22 cellular contexts compared by ENCODE assay signal in genomic region chr5:64831996-64832395, GRCh38.
"Had no signal": no experiment of that assay in that cellular context is flagged by ENCODE, and none has a peak within 500 bp of the region (broad histone marks: within the 10 kb centered on the region; RNA-seq: fewer than 3 reads in every experiment).

No MANE protein-coding gene starts in this region.

- H3K9me3 ChIP-seq: esophagus muscularis mucosa, gastroesophageal sphincter, pancreas, suprapubic skin had no signal

- H3K27me3 ChIP-seq: esophagus muscularis mucosa, gastroesophageal sphincter, neural progenitor cell, pancreas, suprapubic skin, thyroid gland had no signal

- H3K36me3 ChIP-seq: esophagus muscularis mucosa, gastroesophageal sphincter, neural progenitor cell, pancreas, suprapubic skin, thyroid gland had no signal

- H3K27ac ChIP-seq: epithelial cell of prostate, esophagus muscularis mucosa, gastroesophageal sphincter, neural progenitor cell, pancreas, suprapubic skin, thyroid gland had no signal

- H3K9ac ChIP-seq: neural progenitor cell had no signal

- H2AFZ ChIP-seq: neural progenitor cell had no signal

- H3K4me2 ChIP-seq: neural progenitor cell had no signal

- DNase-seq: effector memory CD4-positive, alpha-beta T cell; glutamatergic neuron; left colon; left ventricle myocardium superior; mesenchymal stem cell; midbrain; occipital lobe; pancreas; right cardiac atrium; stimulated activated CD4-positive, alpha-beta T cell treated with anti-CD3 and anti-CD28 coated beads, Interleukin-4, amount 100 ng/mL, for 1 hour; stimulated activated CD8-positive, alpha-beta memory T cell treated with anti-CD3 and anti-CD28 coated beads, Interleukin-4, amount 100 ng/mL, for 48 hours; stimulated activated naive CD8-positive, alpha-beta T cell treated with anti-CD3 and anti-CD28 coated beads, Interleukin-15, Interleukin-2, amounts not matched to agents 100 U/mL and 50 U/mL, for 24 hours; thyroid gland had no signal

- H3K4me1 ChIP-seq: pancreas, suprapubic skin, thyroid gland had no signal

- ATAC-seq: gastroesophageal sphincter; left colon; left ventricle myocardium superior; natural killer cell treated with Interleukin-12 subunit alpha and Interleukin-12 subunit beta and Interleukin-15 and Interleukin-18, amount 100 ng/mL, for 72 hours; pancreas; right cardiac atrium; stimulated activated effector memory CD8-positive, alpha-beta T cell treated with anti-CD3 and anti-CD28 coated beads, Interleukin-12 subunit alpha, Interleukin-12 subunit beta, amount 100 ng/mL, for 72 hours; stimulated activated naive CD8-positive, alpha-beta T cell treated with anti-CD3 and anti-CD28 coated beads, Interleukin-15, Interleukin-2, amounts not matched to agents 100 U/mL and 50 U/mL, for 24 hours had no signal

- H3K4me3 ChIP-seq: esophagus muscularis mucosa, gastroesophageal sphincter, lung, neural progenitor cell, pancreas, suprapubic skin, thyroid gland had no signal

- FAIRE-seq: urothelium cell line had no signal
